Comparison of ENCODE assay signal across 8 cellular contexts in genomic region chr2:86622878-86623548, GRCh38. TPM values are rescaled to one million over a fixed set of nuclear protein-coding genes. Genes with fewer than 3 reads are reported as not detected.
DNase-seq lines count a peak whose midpoint lies in the region; ATAC-seq lines count a peak whose summit lies in the region.

No MANE protein-coding gene starts in this region.

- H3K4me1 ChIP-seq in HAP-1 (peaks cover 14% of the 10 kb centered on the region), mesodermal cell (ENCODE audit: control insufficient read depth, insufficient read depth, low read length, poor library complexity, severe bottlenecking) (peaks cover 2% of the 10 kb centered on the region)

- WGBS in mesodermal cell (ENCODE audit: insufficient coverage in 2 of 2), 2 experiments, result 0% methylated on average over 28 to 50 of the region's 83 CpGs

- H3K9me3 ChIP-seq in HAP-1 (no peaks in the 10 kb centered on the region), mesodermal cell (ENCODE audit: control insufficient read depth, low read length) (no peaks in the 10 kb centered on the region)

- in situ Hi-C loops in HAP-1 (cut with MboI; ENCODE audit: low sequenced_read_pairs), result no loop called here

- H3K4me3 ChIP-seq in HAP-1, result peak overlapping the region; percentile 69
- peak overlapping the region; percentile 82 for H3K4me3 ChIP-seq in mesodermal cell (ENCODE audit: extremely low read depth, insufficient read depth, low read length, poor library complexity, severe bottlenecking)

- H3K27me3 ChIP-seq in HAP-1 (ENCODE audit: low read depth), result no peaks in the 10 kb centered on the region

- ATAC-seq in GM18498 (IDR thresholded peaks at IDR 0.05; ENCODE audit: unreplicated experiment), result peak; percentile 59

- DNase-seq in HAP-1 (ENCODE audit: low spot score in 2 of 2) (peak; percentile 22 to 58), LoVo (ENCODE audit: low spot score) (peak; percentile 17), NCI-H1048 (lab: John Stamatoyannopoulos, UW) (no peak)
- DNase-seq in activated CD4-positive, alpha-beta T cell treated with anti-CD3 and anti-CD28 coated beads, Interleukin-2, amount 50 U/mL, for 48 hours, result peak; percentile 53 to 58
- DNase-seq in effector CD4-positive, alpha-beta T cell, result peak; percentile 25
- DNase-seq in stimulated activated CD8-positive, alpha-beta memory T cell treated with anti-CD3 and anti-CD28 coated beads, Interleukin-2, amount 100 ng/mL, for 48 hours (ENCODE audit: low read depth in 2 of 2), result peak; percentile 36

- peaks cover 8% of the 10 kb centered on the region for H3K36me3 ChIP-seq in HAP-1 (replicated peaks)
- peaks cover 17% of the 10 kb centered on the region for H3K36me3 ChIP-seq in mesodermal cell (ENCODE audit: control insufficient read depth, insufficient read depth, low read length)

- peak overlapping the region; percentile 95 for H3K27ac ChIP-seq in mesodermal cell (ENCODE audit: low read depth, low read length, severe bottlenecking)

RNA-seq across cellular contexts. Expression of gene RNF103, which starts 0.7 kb away (rescaled TPM):
- polyA plus RNA-seq in mesodermal cell (2013, experiment 1 of 2), result 17.3 TPM
- polyA plus RNA-seq in mesodermal cell (2013, experiment 2 of 2), result 18.8 TPM

RNA-seq across cellular contexts. Expression of gene CHMP3, which starts 59.8 kb away (rescaled TPM):
- 38.4 TPM for polyA plus RNA-seq in mesodermal cell (2013, experiment 1 of 2)
- polyA plus RNA-seq in mesodermal cell (2013, experiment 2 of 2), result 47.4 TPM
